ENCODE assay signal across 1 cellular context in genomic region chr1:32817159-32817814, GRCh38.
TF ChIP-seq lines count a peak whose summit lies in the region.

TSS of gene S100PBP (plus strand) at chr1:32817653. CDS start at chr1:32826100, 8,447 bp downstream.
TSS of gene YARS1 (minus strand) at chr1:32817358. CDS start at chr1:32817244, 114 bp downstream.

TF ChIP-seq in HepG2, 621 proteins besides CTCF, POLR2A, EP300 and RAD21 (continued from another document and continues in another):
- TF ChIP-seq, protein P1, sequence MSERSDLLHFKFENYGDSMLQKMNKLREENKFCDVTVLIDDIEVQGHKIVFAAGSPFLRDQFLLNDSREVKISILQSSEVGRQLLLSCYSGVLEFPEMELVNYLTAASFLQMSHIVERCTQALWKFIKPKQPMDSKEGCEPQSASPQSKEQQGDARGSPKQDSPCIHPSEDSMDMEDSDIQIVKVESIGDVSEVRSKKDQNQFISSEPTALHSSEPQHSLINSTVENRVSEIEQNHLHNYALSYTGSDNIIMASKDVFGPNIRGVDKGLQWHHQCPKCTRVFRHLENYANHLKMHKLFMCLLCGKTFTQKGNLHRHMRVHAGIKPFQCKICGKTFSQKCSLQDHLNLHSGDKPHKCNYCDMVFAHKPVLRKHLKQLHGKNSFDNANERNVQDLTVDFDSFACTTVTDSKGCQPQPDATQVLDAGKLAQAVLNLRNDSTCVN (CRISPR knock-in tag; IDR thresholded peaks at IDR 0.05; ENCODE audit: borderline replicate concordance), result 0 out of 2 replicates have a peak, but pooled peaks have one; percentile 35
- no peak for TF ChIP-seq PLRG1 (conservative IDR thresholded peaks at IDR 0.05)
- TF ChIP-seq AHR (CRISPR knock-in tag; IDR thresholded peaks at IDR 0.05), result peak; percentile 91; the same call in 1 of the 2 replicates
- no peak for TF ChIP-seq NFE2 (CRISPR knock-in tag; IDR thresholded peaks at IDR 0.05)
- peak; percentile 87 for TF ChIP-seq CBX1 (IDR thresholded peaks at IDR 0.05; ENCODE audit: low read depth)
- no peak for TF ChIP-seq ZNF737 (CRISPR knock-in tag; IDR thresholded peaks at IDR 0.05; ENCODE audit: borderline replicate concordance)
- TF ChIP-seq KAT7 (CRISPR knock-in tag; IDR thresholded peaks at IDR 0.05; ENCODE audit: borderline replicate concordance), result peak; percentile 97
- peak; percentile 81 for TF ChIP-seq FOXP4 (CRISPR knock-in tag; IDR thresholded peaks at IDR 0.05)
- no peak for TF ChIP-seq CENPX (CRISPR knock-in tag; IDR thresholded peaks at IDR 0.05)
- TF ChIP-seq, protein P2, sequence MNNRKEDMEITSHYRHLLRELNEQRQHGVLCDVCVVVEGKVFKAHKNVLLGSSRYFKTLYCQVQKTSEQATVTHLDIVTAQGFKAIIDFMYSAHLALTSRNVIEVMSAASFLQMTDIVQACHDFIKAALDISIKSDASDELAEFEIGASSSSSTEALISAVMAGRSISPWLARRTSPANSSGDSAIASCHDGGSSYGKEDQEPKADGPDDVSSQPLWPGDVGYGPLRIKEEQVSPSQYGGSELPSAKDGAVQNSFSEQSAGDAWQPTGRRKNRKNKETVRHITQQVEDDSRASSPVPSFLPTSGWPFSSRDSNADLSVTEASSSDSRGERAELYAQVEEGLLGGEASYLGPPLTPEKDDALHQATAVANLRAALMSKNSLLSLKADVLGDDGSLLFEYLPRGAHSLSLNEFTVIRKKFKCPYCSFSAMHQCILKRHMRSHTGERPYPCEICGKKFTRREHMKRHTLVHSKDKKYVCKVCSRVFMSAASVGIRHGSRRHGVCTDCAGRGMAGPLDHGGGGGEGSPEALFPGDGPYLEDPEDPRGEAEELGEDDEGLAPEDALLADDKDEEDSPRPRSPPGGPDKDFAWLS (CRISPR knock-in tag; IDR thresholded peaks at IDR 0.05; ENCODE audit: borderline replicate concordance), result peak; percentile 97; the same call in 1 of the 2 replicates
- no peak for TF ChIP-seq ZUFSP (CRISPR knock-in tag; IDR thresholded peaks at IDR 0.05; ENCODE audit: borderline replicate concordance)
- peak; percentile 92 for TF ChIP-seq HDAC2 (CRISPR knock-in tag; IDR thresholded peaks at IDR 0.05)
- no peak for TF ChIP-seq ZMYM2 (CRISPR knock-in tag; IDR thresholded peaks at IDR 0.05)
- 0 out of 2 replicates have a peak, but pooled peaks have one; percentile 24 for TF ChIP-seq ZNF256 (CRISPR knock-in tag; conservative IDR thresholded peaks at IDR 0.05)
- peak; percentile 98 for TF ChIP-seq REPIN1 (CRISPR knock-in tag; IDR thresholded peaks at IDR 0.05; ENCODE audit: borderline replicate concordance, low read depth)
- peak; percentile 100 for TF ChIP-seq TGIF2 (CRISPR knock-in tag; IDR thresholded peaks at IDR 0.05)
- TF ChIP-seq GZF1 (CRISPR knock-in tag; IDR thresholded peaks at IDR 0.05), result no peak; the same call in 1 of the 2 replicates
- TF ChIP-seq, protein P3, sequence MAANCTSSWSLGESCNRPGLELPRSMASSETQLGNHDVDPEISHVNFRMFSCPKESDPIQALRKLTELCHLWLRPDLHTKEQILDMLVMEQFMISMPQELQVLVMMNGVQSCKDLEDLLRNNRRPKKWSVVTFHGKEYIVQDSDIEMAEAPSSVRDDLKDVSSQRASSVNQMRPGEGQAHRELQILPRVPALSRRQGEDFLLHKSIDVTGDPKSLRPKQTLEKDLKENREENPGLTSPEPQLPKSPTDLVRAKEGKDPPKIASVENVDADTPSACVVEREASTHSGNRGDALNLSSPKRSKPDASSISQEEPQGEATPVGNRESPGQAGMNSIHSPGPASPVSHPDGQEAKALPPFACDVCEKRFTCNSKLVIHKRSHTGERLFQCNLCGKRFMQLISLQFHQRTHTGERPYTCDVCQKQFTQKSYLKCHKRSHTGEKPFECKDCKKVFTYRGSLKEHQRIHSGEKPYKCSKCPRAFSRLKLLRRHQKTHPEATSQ (CRISPR knock-in tag; IDR thresholded peaks at IDR 0.05; ENCODE audit: borderline replicate concordance), result peak; percentile 90
- TF ChIP-seq ZNF143 (CRISPR knock-in tag; IDR thresholded peaks at IDR 0.05), result 0 out of 2 replicates have a peak, but pooled peaks have one; percentile 61
- TF ChIP-seq ZNF510 (CRISPR knock-in tag; IDR thresholded peaks at IDR 0.05; ENCODE audit: low read depth), result peak; percentile 90
- peak; percentile 81 for TF ChIP-seq ZBTB43 (CRISPR knock-in tag; conservative IDR thresholded peaks at IDR 0.05)
- TF ChIP-seq ZNF589 (CRISPR knock-in tag; conservative IDR thresholded peaks at IDR 0.05), result peak; percentile 78; the same call in 1 of the 2 replicates
- peak; percentile 93 for TF ChIP-seq KAT8 (CRISPR knock-in tag; IDR thresholded peaks at IDR 0.05)
- peak; percentile 99 for TF ChIP-seq KMT2A (CRISPR knock-in tag; IDR thresholded peaks at IDR 0.05)
- TF ChIP-seq, protein P4, sequence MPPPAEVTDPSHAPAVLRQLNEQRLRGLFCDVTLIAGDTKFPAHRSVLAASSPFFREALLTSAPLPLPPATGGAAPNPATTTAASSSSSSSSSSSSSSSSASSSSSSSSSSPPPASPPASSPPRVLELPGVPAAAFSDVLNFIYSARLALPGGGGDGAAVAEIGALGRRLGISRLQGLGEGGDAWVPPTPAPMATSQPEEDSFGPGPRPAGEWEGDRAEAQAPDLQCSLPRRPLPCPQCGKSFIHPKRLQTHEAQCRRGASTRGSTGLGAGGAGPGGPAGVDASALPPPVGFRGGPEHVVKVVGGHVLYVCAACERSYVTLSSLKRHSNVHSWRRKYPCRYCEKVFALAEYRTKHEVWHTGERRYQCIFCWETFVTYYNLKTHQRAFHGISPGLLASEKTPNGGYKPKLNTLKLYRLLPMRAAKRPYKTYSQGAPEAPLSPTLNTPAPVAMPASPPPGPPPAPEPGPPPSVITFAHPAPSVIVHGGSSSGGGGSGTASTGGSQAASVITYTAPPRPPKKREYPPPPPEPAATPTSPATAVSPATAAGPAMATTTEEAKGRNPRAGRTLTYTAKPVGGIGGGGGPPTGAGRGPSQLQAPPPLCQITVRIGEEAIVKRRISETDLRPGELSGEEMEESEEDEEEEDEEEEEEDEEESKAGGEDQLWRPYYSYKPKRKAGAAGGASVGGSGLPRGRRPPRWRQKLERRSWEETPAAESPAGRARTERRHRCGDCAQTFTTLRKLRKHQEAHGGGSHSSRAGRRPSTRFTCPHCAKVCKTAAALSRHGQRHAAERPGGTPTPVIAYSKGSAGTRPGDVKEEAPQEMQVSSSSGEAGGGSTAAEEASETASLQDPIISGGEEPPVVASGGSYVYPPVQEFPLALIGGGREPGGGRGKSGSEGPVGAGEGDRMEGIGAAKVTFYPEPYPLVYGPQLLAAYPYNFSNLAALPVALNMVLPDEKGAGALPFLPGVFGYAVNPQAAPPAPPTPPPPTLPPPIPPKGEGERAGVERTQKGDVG (CRISPR knock-in tag; IDR thresholded peaks at IDR 0.05; ENCODE audit: borderline replicate concordance), result peak; percentile 76; the same call in 1 of the 2 replicates
- TF ChIP-seq, protein P5, sequence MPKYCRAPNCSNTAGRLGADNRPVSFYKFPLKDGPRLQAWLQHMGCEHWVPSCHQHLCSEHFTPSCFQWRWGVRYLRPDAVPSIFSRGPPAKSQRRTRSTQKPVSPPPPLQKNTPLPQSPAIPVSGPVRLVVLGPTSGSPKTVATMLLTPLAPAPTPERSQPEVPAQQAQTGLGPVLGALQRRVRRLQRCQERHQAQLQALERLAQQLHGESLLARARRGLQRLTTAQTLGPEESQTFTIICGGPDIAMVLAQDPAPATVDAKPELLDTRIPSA (CRISPR knock-in tag; IDR thresholded peaks at IDR 0.05; ENCODE audit: borderline replicate concordance), result no peak
- no peak for TF ChIP-seq TCF7 (IDR thresholded peaks at IDR 0.05; ENCODE audit: low read depth)
- TF ChIP-seq RFX3 (CRISPR knock-in tag; IDR thresholded peaks at IDR 0.05), result peak; percentile 34
- TF ChIP-seq ZNF329 (CRISPR knock-in tag; IDR thresholded peaks at IDR 0.05; ENCODE audit: low read depth), result peak; percentile 83
- TF ChIP-seq TBL1XR1 (IDR thresholded peaks at IDR 0.05; ENCODE audit: borderline replicate concordance, low read length, partially characterized antibody), result peak; percentile 5
- peak; percentile 88 for TF ChIP-seq FOXA3 (CRISPR knock-in tag; IDR thresholded peaks at IDR 0.05)
- TF ChIP-seq SOX13 (IDR thresholded peaks at IDR 0.05), result no peak
- TF ChIP-seq SOX13 (CRISPR knock-in tag; conservative IDR thresholded peaks at IDR 0.05 in 1 of 2, IDR thresholded peaks at IDR 0.05 in 1 of 2), result peak in 1 of 2 experiments; percentile 79; a peak in 2 of 4 replicates
- TF ChIP-seq HNRNPK (IDR thresholded peaks at IDR 0.05; ENCODE audit: low read depth, low read length, poor library complexity, severe bottlenecking), result peak; percentile 91
- peak; percentile 90 for TF ChIP-seq ZGPAT (CRISPR knock-in tag; IDR thresholded peaks at IDR 0.05)
- TF ChIP-seq ZNF556 (CRISPR knock-in tag; IDR thresholded peaks at IDR 0.05; ENCODE audit: borderline replicate concordance), result peak; percentile 97; the same call in 1 of the 2 replicates
- no peak for TF ChIP-seq SNRNP70 (IDR thresholded peaks at IDR 0.05; ENCODE audit: low read depth, low read length)
- peak; percentile 41; the same call in 1 of the 2 replicates for TF ChIP-seq STAT6 (CRISPR knock-in tag; IDR thresholded peaks at IDR 0.05; ENCODE audit: borderline replicate concordance)
- TF ChIP-seq KDM1A (CRISPR knock-in tag; IDR thresholded peaks at IDR 0.05), result peak; percentile 78; the same call in 1 of the 2 replicates
- TF ChIP-seq, protein P6, sequence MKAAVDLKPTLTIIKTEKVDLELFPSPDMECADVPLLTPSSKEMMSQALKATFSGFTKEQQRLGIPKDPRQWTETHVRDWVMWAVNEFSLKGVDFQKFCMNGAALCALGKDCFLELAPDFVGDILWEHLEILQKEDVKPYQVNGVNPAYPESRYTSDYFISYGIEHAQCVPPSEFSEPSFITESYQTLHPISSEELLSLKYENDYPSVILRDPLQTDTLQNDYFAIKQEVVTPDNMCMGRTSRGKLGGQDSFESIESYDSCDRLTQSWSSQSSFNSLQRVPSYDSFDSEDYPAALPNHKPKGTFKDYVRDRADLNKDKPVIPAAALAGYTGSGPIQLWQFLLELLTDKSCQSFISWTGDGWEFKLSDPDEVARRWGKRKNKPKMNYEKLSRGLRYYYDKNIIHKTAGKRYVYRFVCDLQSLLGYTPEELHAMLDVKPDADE (CRISPR knock-in tag; IDR thresholded peaks at IDR 0.05), result no peak
